Comparison of ENCODE assay signal across 8 cellular contexts in the genomic region with DNA sequence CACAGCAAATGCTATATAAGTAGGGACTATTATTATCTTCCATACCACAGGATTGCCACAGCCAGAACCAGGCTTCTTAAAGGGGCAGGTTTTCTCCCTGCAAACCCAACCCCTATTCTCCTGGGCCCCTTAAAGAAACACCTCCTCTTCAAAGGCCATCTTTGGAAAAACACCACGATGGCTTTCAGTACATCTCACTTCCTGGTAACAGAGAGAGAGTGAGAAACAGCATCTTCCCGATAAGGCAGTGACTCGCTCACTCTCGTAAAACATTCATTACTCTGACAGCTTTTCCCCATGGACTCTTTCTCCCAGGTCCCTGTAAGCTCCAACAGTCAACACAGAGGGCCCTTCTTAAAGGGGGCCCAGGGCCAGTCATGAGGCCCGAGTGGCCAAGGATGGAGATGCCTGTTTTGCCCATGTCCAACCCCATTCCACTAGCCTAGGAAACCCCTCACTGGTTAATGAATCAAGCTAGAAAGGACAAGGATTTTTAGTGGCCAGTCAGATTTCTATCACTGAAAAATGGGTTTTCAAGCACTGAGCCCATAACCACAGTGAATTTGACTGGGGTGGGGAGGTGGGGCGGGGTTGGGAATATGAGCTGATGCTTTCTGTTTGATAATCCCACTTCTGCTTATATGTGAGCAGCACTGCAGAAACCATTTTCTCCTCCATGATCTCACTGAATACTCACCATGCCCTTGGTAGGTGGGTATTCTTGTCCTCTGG. TPM values are rescaled to one million over a fixed set of nuclear protein-coding genes. Genes with fewer than 3 reads are reported as not detected.
DNase-seq lines count a peak whose midpoint lies in the region; ATAC-seq and TF ChIP-seq lines count a peak whose summit lies in the region.

No MANE protein-coding gene starts in this region.

- DNase-seq in AG04450 (ENCODE audit: low read depth, low spot score) (no peak), Karpas-422 (peak; percentile 53), astrocyte of the spinal cord (ENCODE audit: low read depth, low spot score) (peak; percentile 45), amygdala (lab: John Stamatoyannopoulos, UW) (no peak), WERI-Rb-1 (no peak), hypothalamus (lab: John Stamatoyannopoulos, UW) (no peak)

- CTCF ChIA-PET in AG04450 (lab: Charles Lee) = interaction anchor here (0.7 to 3.1 kb wide), 9 partner anchors 23 to 294 kb away, joined by 3 to 19 read pairs (median 4); partner anchors contain the start of gene IPO9

- H3K27ac ChIP-seq in AG04450 (ENCODE audit: low read depth, low read length) (peak overlapping the region; percentile 22), Karpas-422 (ENCODE audit: low read length) (no peak overlapping the region), muscle layer of colon (ENCODE audit: low read depth, low read length) (peak overlapping the region; percentile 74), WERI-Rb-1 (no peak overlapping the region)

- POLR2A ChIA-PET in AG04450 (lab: Yijun Ruan, JAX) = interaction anchor here (0.5 to 0.6 kb wide), 3 partner anchors 8 to 400 kb away, joined by 3 to 7 read pairs (median 3); no protein-coding TSS in a partner anchor

- H3K27me3 ChIP-seq in AG04450 (ENCODE audit: control insufficient read depth, insufficient read depth, low read length) = no peaks in the 10 kb centered on the region
- H3K27me3 ChIP-seq in Karpas-422 (ENCODE audit: low read length) = no peaks in the 10 kb centered on the region
- H3K27me3 ChIP-seq in muscle layer of colon (ENCODE audit: control insufficient read depth in 1 of 2, insufficient read depth in 2 of 2, low read length in 2 of 2) = no peaks in the 10 kb centered on the region
- no peaks in the 10 kb centered on the region for H3K27me3 ChIP-seq in WERI-Rb-1 (ENCODE audit: insufficient read depth, low read depth, severe bottlenecking)

- no peaks in the 10 kb centered on the region for H3K79me2 ChIP-seq in Karpas-422 (ENCODE audit: low read length)

- H3K9me2 ChIP-seq in Karpas-422 (replicated peaks; ENCODE audit: insufficient read depth, low read length) = no peaks in the 10 kb centered on the region

- H3K4me1 ChIP-seq in Karpas-422 (ENCODE audit: low read length) (peaks cover 16% of the 10 kb centered on the region), muscle layer of colon (ENCODE audit: insufficient read depth, low read length) (peaks cover 73% of the 10 kb centered on the region)

- peak overlapping the region; percentile 23; the same call in 1 of the 2 replicates for H3K9ac ChIP-seq in Karpas-422 (ENCODE audit: low read length)
- peak overlapping the region; percentile 30 for H3K9ac ChIP-seq in muscle layer of colon (ENCODE audit: low read length)

- in situ Hi-C loops in astrocyte of the spinal cord (cut with HindIII; ENCODE audit: low sequenced_read_pairs) = no loop called here

- TF ChIP-seq CTCF in AG04450 (IDR thresholded peaks at IDR 0.05; ENCODE audit: low read depth, low read length) (no peak), astrocyte of the spinal cord (IDR thresholded peaks at IDR 0.05; ENCODE audit: low read depth, low read length) (no peak), WERI-Rb-1 (IDR thresholded peaks at IDR 0.05; ENCODE audit: low read depth, low read length) (no peak)

- peak overlapping the region; percentile 45 for H3K4me2 ChIP-seq in Karpas-422 (ENCODE audit: low read depth, low read length, poor library complexity, severe bottlenecking)

- H3K36me3 ChIP-seq in Karpas-422 (ENCODE audit: insufficient read depth, low read length) (no peaks in the 10 kb centered on the region), muscle layer of colon (ENCODE audit: insufficient read depth, low read length) (no peaks in the 10 kb centered on the region), WERI-Rb-1 (no peaks in the 10 kb centered on the region)

- H4K20me1 ChIP-seq in Karpas-422 (ENCODE audit: insufficient read depth, low read depth, low read length) = no peaks in the 10 kb centered on the region

- H2AFZ ChIP-seq in Karpas-422 (ENCODE audit: low read length) = 0 out of 2 replicates have a peak overlapping the region, but pooled peaks have one; percentile 33

- no peaks in the 10 kb centered on the region for H3K9me3 ChIP-seq in AG04450 (ENCODE audit: control insufficient read depth, insufficient read depth, low read length)
- no peaks in the 10 kb centered on the region for H3K9me3 ChIP-seq in Karpas-422 (ENCODE audit: low read length)
- H3K9me3 ChIP-seq in muscle layer of colon (ENCODE audit: low read length) = no peaks in the 10 kb centered on the region
- H3K9me3 ChIP-seq in WERI-Rb-1 (ENCODE audit: severe bottlenecking) = no peaks in the 10 kb centered on the region

- H3K4me3 ChIP-seq in AG04450 (ENCODE audit: low read depth, low read length) = no peak overlapping the region
- H3K4me3 ChIP-seq in Karpas-422 (ENCODE audit: low read length) = no peak overlapping the region; the same call in 1 of the 2 replicates
- no peak overlapping the region for H3K4me3 ChIP-seq in astrocyte of the spinal cord (ENCODE audit: low read depth, low read length)
- no peak overlapping the region for H3K4me3 ChIP-seq in muscle layer of colon (ENCODE audit: low read depth in 1 of 2, low read length in 2 of 2)
- H3K4me3 ChIP-seq in WERI-Rb-1 (ENCODE audit: low read depth, low read length) = no peak overlapping the region

- no peak for ATAC-seq in HG02571 (IDR thresholded peaks at IDR 0.05; ENCODE audit: unreplicated experiment)

RNA-seq across cellular contexts. Expression of gene NAV1, which starts 3.7 kb away (rescaled TPM):
- 17.5 and 23.0 TPM in 2 replicates for polyA plus RNA-seq in AG04450 (2011; rRNA removed)
- 44.0 and 55.7 TPM in 2 replicates for polyA minus RNA-seq in AG04450 (2011; rRNA and poly(A)+ RNA removed)
- 0.83 and 2.9 TPM in 2 replicates for total RNA-seq in Karpas-422 (2014; rRNA removed; shearing (Covaris generic); ENCODE audit: low replicate concordance)

RNA-seq across cellular contexts. Expression of gene CSRP1, which starts 28.3 kb away (rescaled TPM):
- polyA plus RNA-seq in AG04450 (2011; rRNA removed) = 641 and 730 TPM in 2 replicates
- 568 and 749 TPM in 2 replicates for polyA minus RNA-seq in AG04450 (2011; rRNA and poly(A)+ RNA removed)
- 39.8 and 51.8 TPM in 2 replicates for total RNA-seq in Karpas-422 (2014; rRNA removed; shearing (Covaris generic); ENCODE audit: low replicate concordance)

Comparison
In these comparisons a context has a peak if more than half of its experiments do, and no peak if none do; other contexts are left out.
1. DNase-seq: peak in Karpas-422 (single experiment) and astrocyte of the spinal cord (single experiment); none in AG04450 (single experiment), amygdala (0 of 56), WERI-Rb-1 (single experiment) and hypothalamus (0 of 51).
2. H3K27ac ChIP-seq: peak in AG04450 (single experiment) and muscle layer of colon (single experiment); none in Karpas-422 (single experiment) and WERI-Rb-1 (single experiment).